ENCODE assay signal across 16 cellular contexts in the genomic region with DNA sequence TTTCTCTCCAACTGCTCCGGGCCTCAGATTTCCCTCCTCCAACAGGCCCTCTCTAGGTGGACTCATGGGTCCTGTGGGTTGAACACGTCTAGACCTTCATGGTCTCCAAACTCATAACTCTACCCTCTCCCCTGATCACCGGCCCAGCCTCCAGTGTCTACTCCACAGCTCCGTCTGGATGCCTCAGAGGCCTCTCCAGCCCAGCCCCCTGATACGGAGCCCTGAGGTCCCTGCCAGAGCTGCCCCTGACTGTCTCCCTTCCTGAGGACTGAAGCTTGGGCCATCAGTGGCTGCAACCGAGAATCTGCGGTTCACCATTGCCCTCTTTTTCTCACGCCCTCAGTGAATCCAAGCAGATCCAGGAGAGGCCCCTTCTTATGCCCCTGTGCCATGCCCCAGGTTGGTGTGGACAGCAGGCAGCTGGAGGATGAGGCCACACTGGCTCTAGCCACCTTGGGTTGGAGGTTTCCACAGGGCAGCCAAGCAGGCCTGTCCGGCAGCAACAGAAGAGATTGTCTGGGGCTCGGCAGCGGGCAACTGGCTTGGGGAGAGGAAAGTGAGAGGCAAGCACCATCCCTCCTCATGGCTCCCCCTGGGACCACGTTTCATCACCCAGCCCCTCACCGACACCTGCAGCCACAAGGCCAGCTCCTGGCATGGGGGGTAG.
"Had no signal": no experiment of that assay in that cellular context is flagged by ENCODE, and none has a peak within 500 bp of the region (broad histone marks: within the 10 kb centered on the region; RNA-seq: fewer than 3 reads in every experiment).

No MANE protein-coding gene starts in this region.

- ATAC-seq: activated CD8-positive, alpha-beta T cell treated with anti-CD3 and anti-CD28 coated beads, Interleukin-2, amount 10 ng/mL, durations not matched to agents 7 days and 5 days; activated T-cell treated with anti-CD3 and anti-CD28 coated beads, Interleukin-2, amount 50 U/mL, for 72 hours had no signal

- H3K27ac ChIP-seq: colonic mucosa, ovary, tibial nerve had no signal

- H3K27me3 ChIP-seq: colonic mucosa, ovary had no signal

- H3K4me1 ChIP-seq: colonic mucosa had no signal

- H3K4me3 ChIP-seq: colonic mucosa, esophagus muscularis mucosa, ovary, tibial nerve had no signal

- H3K4me3 Mint-ChIP-seq: activated CD4-positive, alpha-beta T cell treated with anti-CD3 and anti-CD28 coated beads, Interleukin-2, amount 10 ng/mL, durations not matched to agents 24 days and 14 days; activated CD8-positive, alpha-beta T cell treated with anti-CD3 and anti-CD28 coated beads, Interleukin-2, amount 10 ng/mL, durations not matched to agents 7 days and 5 days; activated naive CD4-positive, alpha-beta T cell treated with anti-CD3 and anti-CD28 coated beads for 36 hours; activated T-cell treated with anti-CD3 and anti-CD28 coated beads, Interleukin-2, amount 50 U/mL, for 72 hours; nephron; T-helper 2 cell treated with Interferon-gamma antibody and Interleukin-4, amounts not matched to agents 5 μg/mL and 100 μg/mL, for 36 hours had no signal

- H3K27ac Mint-ChIP-seq: activated CD4-positive, alpha-beta T cell treated with anti-CD3 and anti-CD28 coated beads, Interleukin-2, amount 10 ng/mL, durations not matched to agents 24 days and 14 days; activated CD8-positive, alpha-beta T cell treated with anti-CD3 and anti-CD28 coated beads, Interleukin-2, amount 10 ng/mL, durations not matched to agents 7 days and 5 days; activated naive CD4-positive, alpha-beta T cell treated with anti-CD3 and anti-CD28 coated beads for 36 hours; activated T-cell treated with anti-CD3 and anti-CD28 coated beads, Interleukin-2, amount 50 U/mL, for 72 hours; T-helper 2 cell treated with Interferon-gamma antibody and Interleukin-4, amounts not matched to agents 5 μg/mL and 100 μg/mL, for 36 hours had no signal

- H3K9me3 ChIP-seq: colonic mucosa, esophagus muscularis mucosa, ovary, tibial nerve had no signal

- H3K36me3 ChIP-seq: colonic mucosa, esophagus muscularis mucosa, ovary, tibial nerve had no signal

- H3K9me3 Mint-ChIP-seq: activated CD4-positive, alpha-beta T cell treated with anti-CD3 and anti-CD28 coated beads, Interleukin-2, amount 10 ng/mL, durations not matched to agents 24 days and 14 days; activated naive CD4-positive, alpha-beta T cell treated with anti-CD3 and anti-CD28 coated beads for 36 hours; activated T-cell treated with anti-CD3 and anti-CD28 coated beads, Interleukin-2, amount 50 U/mL, for 72 hours; nephron; T-helper 2 cell treated with Interferon-gamma antibody and Interleukin-4, amounts not matched to agents 5 μg/mL and 100 μg/mL, for 36 hours had no signal

- DNase-seq: activated CD4-positive, alpha-beta T cell treated with anti-CD3 and anti-CD28 coated beads, Interleukin-2, amount 10 ng/mL, durations not matched to agents 24 days and 14 days; activated CD4-positive, CD25-positive, alpha-beta regulatory T cell; activated CD8-positive, alpha-beta T cell treated with anti-CD3 and anti-CD28 coated beads, Interleukin-2, amount 10 ng/mL, durations not matched to agents 7 days and 5 days; activated naive CD4-positive, alpha-beta T cell treated with anti-CD3 and anti-CD28 coated beads for 36 hours; activated T-cell treated with anti-CD3 and anti-CD28 coated beads, Interleukin-2, amount 50 U/mL, for 72 hours; colonic mucosa; hypothalamus; kidney glomerular epithelial cell; stimulated activated CD4-positive, alpha-beta T cell treated with anti-CD3 and anti-CD28 coated beads, Interleukin-15, amount 100 ng/mL, for 24 hours; stimulated activated CD4-positive, alpha-beta T cell treated with anti-CD3 and anti-CD28 coated beads, Interleukin-4, amount 100 ng/mL, for 1 hour; stimulated activated naive CD4-positive, alpha-beta T cell had no signal
